16 cellular contexts compared by ENCODE assay signal in genomic region chr3:10343526-10343925, GRCh38. TPM values are rescaled to one million over a fixed set of nuclear protein-coding genes. Genes with fewer than 3 reads are reported as not detected.
"Had no signal": no experiment of that assay in that cellular context is flagged by ENCODE, and none has a peak within 500 bp of the region (broad histone marks: within the 10 kb centered on the region; RNA-seq: fewer than 3 reads in every experiment).

No MANE protein-coding gene starts in this region.

- DNase-seq: esophagus squamous epithelium, foreskin melanocyte, left ventricle myocardium inferior had no signal

- H3K9me3 Mint-ChIP-seq: activated naive CD4-positive, alpha-beta T cell treated with anti-CD3 and anti-CD28 coated beads for 36 hours; activated T-helper 1 cell treated with anti-CD3 and anti-CD28 coated beads, Interleukin-12 subunit alpha, Interleukin-12 subunit beta, Interleukin-2, Interleukin-4 antibody, amounts not matched to agents 30 ng/mL and 10 ng/mL and 1 ng/mL, durations not matched to agents 14 hours and 24 hours and 36 hours; nephron; WTC11 had no signal

- H3K36me3 Mint-ChIP-seq: WTC11 had no signal

- H3K4me3 ChIP-seq: esophagus squamous epithelium, left ventricle myocardium inferior, lung, mucosa of descending colon, pancreas, psoas muscle, smooth muscle cell, tibial nerve had no signal

- H3K4me3 Mint-ChIP-seq: activated naive CD4-positive, alpha-beta T cell treated with anti-CD3 and anti-CD28 coated beads for 36 hours; activated T-helper 1 cell treated with anti-CD3 and anti-CD28 coated beads, Interleukin-12 subunit alpha, Interleukin-12 subunit beta, Interleukin-2, Interleukin-4 antibody, amounts not matched to agents 30 ng/mL and 10 ng/mL and 1 ng/mL, durations not matched to agents 14 hours and 24 hours and 36 hours; nephron; WTC11 had no signal

- H3K27ac ChIP-seq: epithelial cell of prostate, esophagus squamous epithelium, left ventricle myocardium inferior, pancreas, psoas muscle, tibial nerve had no signal

- H3K4me1 Mint-ChIP-seq: nephron, WTC11 had no signal

- H3K4me1 ChIP-seq: left ventricle myocardium inferior, pancreas, tibial nerve had no signal

- H3K4me2 ChIP-seq: smooth muscle cell had no signal

- H3K27me3 ChIP-seq: pancreas, tibial nerve had no signal

- H3K36me3 ChIP-seq: esophagus squamous epithelium, left ventricle myocardium inferior, pancreas had no signal

- H3K9me3 ChIP-seq: esophagus squamous epithelium, left ventricle myocardium inferior, mucosa of descending colon, pancreas, psoas muscle, tibial nerve had no signal

- H3K27ac Mint-ChIP-seq: activated naive CD4-positive, alpha-beta T cell treated with anti-CD3 and anti-CD28 coated beads for 36 hours; activated T-helper 1 cell treated with anti-CD3 and anti-CD28 coated beads, Interleukin-12 subunit alpha, Interleukin-12 subunit beta, Interleukin-2, Interleukin-4 antibody, amounts not matched to agents 30 ng/mL and 10 ng/mL and 1 ng/mL, durations not matched to agents 14 hours and 24 hours and 36 hours; nephron; WTC11 had no signal

RNA-seq across cellular contexts. Expression of gene GHRL, which starts 50.8 kb away (rescaled TPM):
- total RNA-seq: activated naive CD4-positive, alpha-beta T cell treated with anti-CD3 and anti-CD28 coated beads for 36 hours; glomerular endothelial cell; myocyte; smooth muscle cell had no signal
